In genomic region chr2:187466129-187466792, GRCh38 we compare ENCODE assay signal across 17 cellular contexts.
"Had no signal": no experiment of that assay in that cellular context is flagged by ENCODE, and none has a peak within 500 bp of the region (broad histone marks: within the 10 kb centered on the region; RNA-seq: fewer than 3 reads in every experiment).

No MANE protein-coding gene starts in this region.

- H3K36me3 ChIP-seq: cardiac muscle cell, gastroesophageal sphincter, right atrium auricular region, transverse colon, vagina had no signal

- H3K27me3 ChIP-seq: cardiac muscle cell, gastroesophageal sphincter, heart right ventricle, right atrium auricular region, transverse colon, vagina had no signal

- H3K4me1 ChIP-seq: gastroesophageal sphincter, heart right ventricle, lower lobe of right lung, right atrium auricular region, transverse colon, vagina had no signal

- ATAC-seq: gastroesophageal sphincter; heart right ventricle; left cardiac atrium; lower lobe of right lung; stimulated activated naive CD8-positive, alpha-beta T cell treated with anti-CD3 and anti-CD28 coated beads, Interleukin-15, Interleukin-2, amounts not matched to agents 100 U/mL and 50 U/mL, for 24 hours had no signal

- H3K9me3 ChIP-seq: gastroesophageal sphincter, heart right ventricle, lower lobe of right lung, right atrium auricular region, transverse colon, vagina had no signal

- DNase-seq: activated CD4-positive, alpha-beta T cell treated with anti-CD3 and anti-CD28 coated beads, Interleukin-2, amount 10 ng/mL, durations not matched to agents 24 days and 14 days; activated CD8-positive, alpha-beta memory T cell treated with anti-CD3 and anti-CD28 coated beads for 24 hours; activated naive CD4-positive, alpha-beta T cell treated with anti-CD3 and anti-CD28 coated beads, Interleukin-2, amount 10 ng/mL, durations not matched to agents 7 days and 5 days; heart right ventricle; left cardiac atrium; lower lobe of right lung; nephron progenitor cell; occipital lobe; small intestine; stimulated activated CD4-positive, alpha-beta T cell treated with anti-CD3 and anti-CD28 coated beads, Interleukin-4, amount 100 ng/mL, for 4 hours; stimulated activated naive CD8-positive, alpha-beta T cell treated with anti-CD3 and anti-CD28 coated beads, Interleukin-15, Interleukin-2, amounts not matched to agents 100 U/mL and 50 U/mL, for 24 hours; transverse colon had no signal

- H3K4me3 ChIP-seq: cardiac muscle cell, gastroesophageal sphincter, heart right ventricle, lower lobe of right lung, right atrium auricular region, transverse colon, vagina had no signal

- H3K27ac ChIP-seq: cardiac muscle cell, gastroesophageal sphincter, heart right ventricle, lower lobe of right lung, right atrium auricular region, transverse colon, vagina, VCaP had no signal
